11 cellular contexts compared by ENCODE assay signal in the genomic region with DNA sequence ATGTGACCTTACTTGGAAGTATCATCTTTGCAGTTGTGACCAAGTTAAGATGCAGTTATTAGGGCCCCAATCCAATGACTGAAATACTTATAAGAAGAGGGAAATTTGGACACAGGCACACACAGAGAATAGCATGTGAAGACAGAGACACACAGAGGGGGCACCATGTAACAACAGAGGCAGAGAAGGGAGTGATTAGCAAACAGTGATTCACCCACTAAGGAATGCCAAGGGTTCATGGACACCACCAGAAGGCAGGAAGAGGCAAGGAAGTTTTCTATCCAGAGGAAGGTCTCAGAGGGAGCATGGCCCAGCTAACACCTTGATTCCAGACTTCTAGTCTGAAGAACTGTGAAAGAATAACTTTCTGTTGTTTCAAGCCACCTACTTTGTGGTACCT. TPM values are rescaled to one million over a fixed set of nuclear protein-coding genes. Genes with fewer than 3 reads are reported as not detected.
DNase-seq lines count a peak whose midpoint lies in the region; ATAC-seq, FAIRE-seq and TF ChIP-seq lines count a peak whose summit lies in the region.
"Had no signal": no experiment of that assay in that cellular context is flagged by ENCODE, and none has a peak within 500 bp of the region (broad histone marks: within the 10 kb centered on the region; RNA-seq: fewer than 3 reads in every experiment).

No MANE protein-coding gene starts in this region.

- intact Hi-C loops in natural killer cell (cut with micrococcal nuclease): no loop called here

- H3K4me1 ChIP-seq in SK-N-SH (ENCODE audit: control insufficient read depth in 1 of 2, insufficient read depth in 2 of 2, low read depth in 1 of 2, low read length in 1 of 2) (peaks cover 3 to 15% of the 10 kb centered on the region in 2 experiments; a peak in 3 of 4 replicates), upper lobe of left lung (peaks cover 0 to 10% (median 6%) of the 10 kb centered on the region in 4 donors)

- H3K4me2 ChIP-seq in SK-N-SH: no peak overlapping the region

- H3K9ac ChIP-seq in SK-N-SH: no peak overlapping the region

- TF ChIP-seq RAD21 in SK-N-SH (IDR thresholded peaks at IDR 0.05; ENCODE audit: low read length): no peak

- ATAC-seq in natural killer cell: no peak
- ATAC-seq in natural killer cell treated with Interleukin-12 subunit alpha and Interleukin-12 subunit beta and Interleukin-15 and Interleukin-18, amount 100 ng/mL, for 72 hours: no peak
- ATAC-seq in upper lobe of left lung (ENCODE audit: low FRiP score in 2 of 2): no peak

- CTCF ChIA-PET in SK-N-SH (lab: Yijun Ruan, JAX): interaction anchor here (1.1 kb wide), 1 partner anchor 20 kb away, joined by 3 read pairs; no protein-coding TSS in a partner anchor

- H3K36me3 ChIP-seq in SK-N-SH (replicated peaks in 1 of 2; ENCODE audit: control insufficient read depth in 1 of 2, insufficient read depth in 2 of 2, low read length in 1 of 2) (no peaks in the 10 kb centered on the region), upper lobe of left lung (no peaks in the 10 kb centered on the region)

- peak overlapping the region; percentile 38; the same call in 1 of the 2 replicates for H2AFZ ChIP-seq in SK-N-SH (ENCODE audit: low read depth)

- TF ChIP-seq POLR2A in upper lobe of left lung (IDR thresholded peaks at IDR 0.05): no peak

- peak; percentile 92 for FAIRE-seq in urothelium cell line (lab: Jason Lieb, UNC)

- H3K27me3 Mint-ChIP-seq in natural killer cell (ENCODE audit: low read depth in 2 of 2): no peaks in the 10 kb centered on the region
- no peaks in the 10 kb centered on the region for H3K27me3 Mint-ChIP-seq in natural killer cell treated with Interleukin-12 subunit alpha and Interleukin-12 subunit beta and Interleukin-15 and Interleukin-18, amount 100 ng/mL, for 72 hours

- DNase-seq in natural killer cell (no peak), SK-N-SH (no peak), fibroblast of villous mesenchyme (ENCODE audit: low read depth) (peak; percentile 23), urothelium cell line (ENCODE audit: low spot score) (peak; percentile 70), HUDEP-2 (lab: John Stamatoyannopoulos, UW; ENCODE audit: unreplicated experiment in 76 of 76) (no peak), NCI-H446 (lab: John Stamatoyannopoulos, UW) (no peak), upper lobe of left lung (no peak)
- DNase-seq in natural killer cell treated with Interleukin-12 subunit alpha and Interleukin-12 subunit beta and Interleukin-15 and Interleukin-18, amount 100 ng/mL, for 72 hours (ENCODE audit: low spot score): no peak
- DNase-seq: midbrain, NCI-H1417 treated with DMSO at 0.1 percent for 48 hours had no signal

- no peaks in the 10 kb centered on the region for H3K9me2 ChIP-seq in SK-N-SH

- H3K27ac ChIP-seq in SK-N-SH (ENCODE audit: low read depth in 2 of 2, low read length in 1 of 2): no peak overlapping the region
- no peak overlapping the region for H3K27ac ChIP-seq in upper lobe of left lung
- H3K27ac ChIP-seq: skin epidermis had no signal

- no peaks in the 10 kb centered on the region for H3K36me3 Mint-ChIP-seq in natural killer cell
- no peaks in the 10 kb centered on the region for H3K36me3 Mint-ChIP-seq in natural killer cell treated with Interleukin-12 subunit alpha and Interleukin-12 subunit beta and Interleukin-15 and Interleukin-18, amount 100 ng/mL, for 72 hours

- TF ChIP-seq CTCF in natural killer cell (IDR thresholded peaks at IDR 0.05): no peak
- TF ChIP-seq CTCF in SK-N-SH (IDR thresholded peaks at IDR 0.05): peak; percentile 17; the same call in 1 of the 2 replicates
- no peak for TF ChIP-seq CTCF in fibroblast of villous mesenchyme (IDR thresholded peaks at IDR 0.05; ENCODE audit: insufficient read depth, low read depth, low read length)
- no peak for TF ChIP-seq CTCF in upper lobe of left lung (IDR thresholded peaks at IDR 0.05)

- H3K79me2 ChIP-seq in SK-N-SH (ENCODE audit: insufficient read depth): no peaks in the 10 kb centered on the region

- H3K4me3 ChIP-seq in SK-N-SH (ENCODE audit: low read depth in 2 of 2, low read length in 1 of 2) (no peak overlapping the region), fibroblast of villous mesenchyme (ENCODE audit: low read depth, low read length) (no peak overlapping the region), upper lobe of left lung (no peak overlapping the region)
- H3K4me3 ChIP-seq: skin epidermis had no signal

- POLR2A ChIA-PET in SK-N-SH (lab: Yijun Ruan, JAX): interaction anchor here (1.2 kb wide), 1 partner anchor 42 kb away, joined by 3 read pairs; the partner anchor contains the start of gene SPICE1

- H3K27me3 ChIP-seq in SK-N-SH (ENCODE audit: insufficient read depth) (no peaks in the 10 kb centered on the region), upper lobe of left lung (no peaks in the 10 kb centered on the region)

- no peak overlapping the region for H3K4me3 Mint-ChIP-seq in natural killer cell
- no peak overlapping the region for H3K4me3 Mint-ChIP-seq in natural killer cell treated with Interleukin-12 subunit alpha and Interleukin-12 subunit beta and Interleukin-15 and Interleukin-18, amount 100 ng/mL, for 72 hours

- H3K4me1 Mint-ChIP-seq in natural killer cell: peaks cover 56 to 60% of the 10 kb centered on the region in 2 donors
- peaks cover 28 to 41% of the 10 kb centered on the region in 2 donors for H3K4me1 Mint-ChIP-seq in natural killer cell treated with Interleukin-12 subunit alpha and Interleukin-12 subunit beta and Interleukin-15 and Interleukin-18, amount 100 ng/mL, for 72 hours (ENCODE audit: low read depth in 2 of 2)

- no peaks in the 10 kb centered on the region for H3K9me3 Mint-ChIP-seq in natural killer cell
- H3K9me3 Mint-ChIP-seq in natural killer cell treated with Interleukin-12 subunit alpha and Interleukin-12 subunit beta and Interleukin-15 and Interleukin-18, amount 100 ng/mL, for 72 hours: no peaks in the 10 kb centered on the region

- no peaks in the 10 kb centered on the region for H3K9me3 ChIP-seq in SK-N-SH
- no peaks in the 10 kb centered on the region for H3K9me3 ChIP-seq in upper lobe of left lung

- no peaks in the 10 kb centered on the region for H4K20me1 ChIP-seq in SK-N-SH (ENCODE audit: insufficient read depth)

- no peaks in the 10 kb centered on the region for H3F3A ChIP-seq in SK-N-SH (replicated peaks; ENCODE audit: insufficient read depth)

- H3K27ac Mint-ChIP-seq in natural killer cell: peak overlapping the region; percentile 17 to 43
- H3K27ac Mint-ChIP-seq in natural killer cell treated with Interleukin-12 subunit alpha and Interleukin-12 subunit beta and Interleukin-15 and Interleukin-18, amount 100 ng/mL, for 72 hours: no peak overlapping the region

- TF ChIP-seq EP300 in SK-N-SH (IDR thresholded peaks at IDR 0.05; ENCODE audit: borderline replicate concordance in 1 of 2, low read depth in 1 of 2, low read length in 1 of 2): no peak
- TF ChIP-seq EP300 in upper lobe of left lung (IDR thresholded peaks at IDR 0.05): no peak

TF ChIP-seq in SK-N-SH, 30 proteins besides CTCF, POLR2A, EP300 and RAD21 (continues in another document):
- TF ChIP-seq MAX (IDR thresholded peaks at IDR 0.05; ENCODE audit: low read depth): no peak
- no peak for TF ChIP-seq NRF1 (IDR thresholded peaks at IDR 0.05; ENCODE audit: low read depth, low read length)
- no peak for TF ChIP-seq IRF3 (IDR thresholded peaks at IDR 0.05; ENCODE audit: low read depth, low read length)
- TF ChIP-seq EZH2phosphoT487 (IDR thresholded peaks at IDR 0.05; ENCODE audit: borderline replicate concordance, low read depth): no peak
- TF ChIP-seq SMC3 (IDR thresholded peaks at IDR 0.05; ENCODE audit: low read depth, low read length): no peak
- TF ChIP-seq YY1 (IDR thresholded peaks at IDR 0.05; ENCODE audit: low read depth): no peak
- TF ChIP-seq RCOR1 (IDR thresholded peaks at IDR 0.05; ENCODE audit: low read length): no peak

RNA-seq across cellular contexts. Expression of gene SIDT1, which starts 25.0 kb away (rescaled TPM):
- total RNA-seq in natural killer cell (100 to 1,000 TPM in 2 of 3 donors, 10 to 100 TPM in 1; 86.9 to 136 (median 101) TPM), fibroblast of villous mesenchyme (not detected in 2 replicates), upper lobe of left lung (10 to 100 TPM in 3 of 6 donors, 1 to 10 TPM in 3; 2.6 to 37.5 (median 9.5) TPM)
- 10 to 100 TPM; 34.5 to 44.1 TPM for total RNA-seq in natural killer cell treated with Interleukin-12 subunit alpha and Interleukin-12 subunit beta and Interleukin-15 and Interleukin-18, amount 100 ng/mL, for 72 hours
- polyA plus RNA-seq in SK-N-SH (2012; rRNA removed): 0.02 and 0.03 TPM in 2 replicates
- not detected in 2 replicates for polyA plus RNA-seq in SK-N-SH (2012; cell fraction: cytosol; rRNA removed)
- 0.06 and 0.12 TPM in 2 replicates for polyA plus RNA-seq in SK-N-SH (2012; cell fraction: nucleus; rRNA removed)

RNA-seq across cellular contexts. Expression of gene SPICE1, which starts 42.4 kb away (rescaled TPM):
- total RNA-seq in natural killer cell (10 to 100 TPM in 2 of 3 donors, 1 to 10 TPM in 1; 8.6 to 14.7 (median 14.2) TPM), fibroblast of villous mesenchyme (10.3 and 16.8 TPM in 2 replicates), upper lobe of left lung (10 to 100 TPM; 11.7 to 41.7 (median 15.3) TPM)
- total RNA-seq in natural killer cell treated with Interleukin-12 subunit alpha and Interleukin-12 subunit beta and Interleukin-15 and Interleukin-18, amount 100 ng/mL, for 72 hours: 10 to 100 TPM; 17.8 to 21.0 TPM
- 3.9 and 4.6 TPM in 2 replicates for polyA plus RNA-seq in SK-N-SH (2012; rRNA removed)
- polyA plus RNA-seq in SK-N-SH (2012; cell fraction: cytosol; rRNA removed): 3.7 and 4.6 TPM in 2 replicates
- 3.0 and 10.6 TPM in 2 replicates for polyA plus RNA-seq in SK-N-SH (2012; cell fraction: nucleus; rRNA removed)

Comparison
In these comparisons a context has a peak if more than half of its experiments do, and no peak if none do; other contexts are left out.
1. H3K27ac Mint-ChIP-seq: peak in natural killer cell (2 of 2); none in natural killer cell treated with Interleukin-12 subunit alpha and Interleukin-12 subunit beta and Interleukin-15 and Interleukin-18, amount 100 ng/mL, for 72 hours (0 of 2).
2. DNase-seq: peak in fibroblast of villous mesenchyme (single experiment) and urothelium cell line (single experiment); none in natural killer cell (single experiment), natural killer cell treated with Interleukin-12 subunit alpha and Interleukin-12 subunit beta and Interleukin-15 and Interleukin-18, amount 100 ng/mL, for 72 hours (single experiment), SK-N-SH (single experiment), HUDEP-2 (0 of 76), NCI-H446 (0 of 2) and upper lobe of left lung (0 of 2).